In genomic region chr19:3607398-3608078, GRCh38 we compare ENCODE assay signal across 8 cellular contexts. TPM values are rescaled to one million over a fixed set of nuclear protein-coding genes. Genes with fewer than 3 reads are reported as not detected.
A peak's percentile ranks its signal among the peaks of the same experiment; 100 is the strongest.
DNase-seq lines count a peak whose midpoint lies in the region; ATAC-seq and TF ChIP-seq lines count a peak whose summit lies in the region.

No MANE protein-coding gene starts in this region.

- CTCF ChIA-PET in Panc1 (lab: Charles Lee), result interaction anchor here (0.6 to 1.3 kb wide), 2 partner anchors 11 to 46 kb away, joined by 3 read pairs; no protein-coding TSS in a partner anchor

- H3K4me1 ChIP-seq in Panc1 (ENCODE audit: control insufficient read depth, insufficient read depth, low read length), result peaks cover 39% of the 10 kb centered on the region

- no TSS peak for BruUV-seq in Panc1 (replicated peaks; lab: Mats Ljungman, UMichigan)

- H3K4me3 ChIP-seq in Panc1 (ENCODE audit: low read depth in 2 of 2, low read length in 2 of 2), result peak overlapping the region; percentile 44 to 62

- no peak for TF ChIP-seq POLR2A in GM18505 (IDR thresholded peaks at IDR 0.05; ENCODE audit: borderline replicate concordance, extremely low read depth, insufficient read depth, insufficient read length)

- no peaks in the 10 kb centered on the region for H3K36me3 ChIP-seq in Panc1 (ENCODE audit: control insufficient read depth, insufficient read depth, low read length)

- H3K27ac ChIP-seq in Panc1 (ENCODE audit: low read length), result peak overlapping the region; percentile 67

- no peaks in the 10 kb centered on the region for H3K9me3 ChIP-seq in Panc1 (ENCODE audit: control insufficient read depth, insufficient read depth, low read depth, low read length)

- intact Hi-C loops in Panc1 (cut with micrococcal nuclease; ENCODE audit: unreplicated experiment), result no loop called here

- peak; percentile 40 for ATAC-seq in Panc1
- peak; percentile 13 for ATAC-seq in omental fat pad (ENCODE audit: low FRiP score)
- no peak for ATAC-seq in GM18505 (IDR thresholded peaks at IDR 0.05; ENCODE audit: unreplicated experiment)
- ATAC-seq in GM21528 (IDR thresholded peaks at IDR 0.05; ENCODE audit: low FRiP score, unreplicated experiment), result no peak

- DNase-seq in CD1c-positive myeloid dendritic cell (ENCODE audit: extremely low spot score) (peak; percentile 54), Panc1 (ENCODE audit: low read depth, low spot score) (no peak), fibroblast of peridontal ligament (ENCODE audit: extremely low read depth) (peak; percentile 18), omental fat pad (ENCODE audit: low spot score) (no peak), NCI-H69 (lab: John Stamatoyannopoulos, UW) (no peak), SKM-1 (lab: John Stamatoyannopoulos, UW; ENCODE audit: unreplicated experiment) (no peak)

- POLR2A ChIA-PET in Panc1 (lab: Charles Lee), result no interaction called here

- H3K27me3 ChIP-seq in Panc1 (ENCODE audit: control insufficient read depth, insufficient read depth, low read length), result no peaks in the 10 kb centered on the region

- TF ChIP-seq CTCF in Panc1 (IDR thresholded peaks at IDR 0.05) (no peak), omental fat pad (IDR thresholded peaks at IDR 0.05) (no peak)

- in situ Hi-C loops in Panc1 (cut with HindIII; ENCODE audit: low pct_unique_long_range_greater_than_20kb, low sequenced_read_pairs), result no loop called here

RNA-seq across cellular contexts. Expression of gene TBXA2R, which starts 0.9 kb away (rescaled TPM):
- total RNA-seq in Panc1 (2021; ENCODE audit: unreplicated experiment) (5.2 TPM), omental fat pad (1 to 10 TPM in 2 of 4 donors, under 1 TPM in 2; 0.65 to 1.8 (median 1.1) TPM)
- 7.1 TPM for polyA plus RNA-seq in Panc1 (2012; ENCODE audit: insufficient read length)

RNA-seq across cellular contexts. Expression of gene CACTIN, which starts 19.1 kb away (rescaled TPM):
- total RNA-seq in Panc1 (2021; ENCODE audit: unreplicated experiment) (25.2 TPM), omental fat pad (10 to 100 TPM; 14.4 to 31.1 (median 22.5) TPM)
- polyA plus RNA-seq in Panc1 (2012; ENCODE audit: insufficient read length), result 30.4 TPM

RNA-seq across cellular contexts. Expression of gene GIPC3, which starts 22.3 kb away (rescaled TPM):
- total RNA-seq in Panc1 (2021; ENCODE audit: unreplicated experiment) (0.92 TPM), omental fat pad (1 to 10 TPM in 2 of 4 donors, under 1 TPM in 2; 0.56 to 3.0 (median 1.0) TPM)
- polyA plus RNA-seq in Panc1 (2012; ENCODE audit: insufficient read length), result 1.3 TPM

RNA-seq across cellular contexts. Expression of gene HMG20B, which starts 34.8 kb away (rescaled TPM):
- total RNA-seq in Panc1 (2021; ENCODE audit: unreplicated experiment) (74.7 TPM), omental fat pad (10 to 100 TPM; 60.4 to 95.8 (median 66.5) TPM)
- polyA plus RNA-seq in Panc1 (2012; ENCODE audit: insufficient read length), result 113 TPM

RNA-seq across cellular contexts. Expression of gene MFSD12, which starts 50.2 kb away (rescaled TPM):
- total RNA-seq in Panc1 (2021; ENCODE audit: unreplicated experiment), result 98.8 TPM
- polyA plus RNA-seq in Panc1 (2012; ENCODE audit: insufficient read length), result 140 TPM
- 100 to 1,000 TPM in 1 of 4 donors, 10 to 100 TPM in 3; 27.7 to 127 (median 53.3) TPM for total RNA-seq in omental fat pad

Comparison
In these comparisons a context has a peak if more than half of its experiments do, and no peak if none do; other contexts are left out.
1. DNase-seq: peak in CD1c-positive myeloid dendritic cell (single experiment) and fibroblast of peridontal ligament (single experiment); none in Panc1 (single experiment), omental fat pad (single experiment), NCI-H69 (single experiment) and SKM-1 (single experiment).
2. ATAC-seq: peak in Panc1 (single experiment) and omental fat pad (single experiment); none in GM18505 (single experiment) and GM21528 (single experiment).